ENCODE assay signal across 25 cellular contexts in genomic region chr1:93113127-93113526, GRCh38. TPM values are rescaled to one million over a fixed set of nuclear protein-coding genes. Genes with fewer than 3 reads are reported as not detected.
DNase-seq lines count a peak whose midpoint lies in the region; ATAC-seq and TF ChIP-seq lines count a peak whose summit lies in the region.
"Had no signal": no experiment of that assay in that cellular context is flagged by ENCODE, and none has a peak within 500 bp of the region (broad histone marks: within the 10 kb centered on the region; RNA-seq: fewer than 3 reads in every experiment).

No MANE protein-coding gene starts in this region.

- TF ChIP-seq CTCF in endodermal cell (conservative IDR thresholded peaks at IDR 0.05), result no peak
- no peak for TF ChIP-seq CTCF in osteocyte (IDR thresholded peaks at IDR 0.05)

- H3K9me3 ChIP-seq in endodermal cell (ENCODE audit: control insufficient read depth, low read length), result peaks cover 8% of the 10 kb centered on the region
- H3K9me3 ChIP-seq: SJSA1 had no signal

- 93 to 100% methylated on average over 3 of the region's 3 CpGs for WGBS in endodermal cell (ENCODE audit: insufficient coverage in 1 of 2, insufficient read length in 1 of 2), 2 experiments

- DNase-seq in T-helper 2 cell treated with Interferon-gamma antibody and Interleukin-4, amounts not matched to agents 5 μg/mL and 100 μg/mL, for 36 hours (ENCODE audit: low spot score), result no peak
- DNase-seq in T-helper 2 cell (no peak), HT1080 (ENCODE audit: low read depth) (peak; percentile 3), endodermal cell (no peak), osteocyte (ENCODE audit: extremely low spot score, unreplicated experiment) (no peak), mucosa of gallbladder (ENCODE audit: low spot score) (no peak)
- DNase-seq in stimulated activated CD4-positive, alpha-beta T cell treated with anti-CD3 and anti-CD28 coated beads, Interleukin-4, amount 100 ng/mL, for 24 hours, result no peak
- DNase-seq: ACHN; CD4-positive, alpha-beta T cell; COR-L47; DMS79; H7; IMR-90; MV-4-11; NCI-H1417; NCI-H1694 treated with DMSO at 0.1 percent for 48 hours; NCI-H2081 treated with DMSO at 0.1 percent for 48 hours; NCI-H2171 treated with DMSO at 0.1 percent for 48 hours; NCI-H524 treated with DMSO at 0.1 percent for 48 hours had no signal

- H3K27me3 ChIP-seq in endodermal cell (ENCODE audit: control insufficient read depth, insufficient read depth, low read length, poor library complexity, severe bottlenecking), result no peaks in the 10 kb centered on the region
- H3K27me3 ChIP-seq: BLaER1, SJSA1 had no signal

- ATAC-seq in activated T-helper 17 cell treated with anti-CD3 and anti-CD28 coated beads, Interleukin-2, amount 50 U/mL, for 72 hours (replicated peaks), result no peak
- ATAC-seq: Right ventricle myocardium inferior had no signal

- peak overlapping the region; percentile 39 for H3K27ac Mint-ChIP-seq in T-helper 2 cell treated with Interferon-gamma antibody and Interleukin-4, amounts not matched to agents 5 μg/mL and 100 μg/mL, for 36 hours
- H3K27ac Mint-ChIP-seq in endodermal cell, result peak overlapping the region; percentile 78
- H3K27ac Mint-ChIP-seq in osteocyte (ENCODE audit: unreplicated experiment), result peak overlapping the region; percentile 58
- no peak overlapping the region for H3K27ac Mint-ChIP-seq in activated T-helper 17 cell treated with anti-CD3 and anti-CD28 coated beads, Interleukin-2, amount 50 U/mL, for 72 hours
- H3K27ac Mint-ChIP-seq: CD4-positive, alpha-beta T cell had no signal

- no peak overlapping the region for H3K4me3 Mint-ChIP-seq in T-helper 2 cell treated with Interferon-gamma antibody and Interleukin-4, amounts not matched to agents 5 μg/mL and 100 μg/mL, for 36 hours
- no peak overlapping the region for H3K4me3 Mint-ChIP-seq in endodermal cell
- H3K4me3 Mint-ChIP-seq in osteocyte (ENCODE audit: unreplicated experiment), result no peak overlapping the region
- no peak overlapping the region for H3K4me3 Mint-ChIP-seq in activated T-helper 17 cell treated with anti-CD3 and anti-CD28 coated beads, Interleukin-2, amount 50 U/mL, for 72 hours
- H3K4me3 Mint-ChIP-seq: CD4-positive, alpha-beta T cell had no signal

- no peak overlapping the region for H3K27ac ChIP-seq in endodermal cell (ENCODE audit: low read depth, low read length)
- H3K27ac ChIP-seq: 22Rv1, BLaER1, HL-60, SJSA1 had no signal

- H3K9ac ChIP-seq in endodermal cell (ENCODE audit: extremely low read depth, low read length, poor library complexity, severe bottlenecking), result no peak overlapping the region
- H3K9ac ChIP-seq: BLaER1 had no signal

- no peak overlapping the region for H3K4me3 ChIP-seq in endodermal cell (ENCODE audit: low read length)
- H3K4me3 ChIP-seq: BLaER1, SJSA1 had no signal

- H3K9me3 Mint-ChIP-seq in T-helper 2 cell treated with Interferon-gamma antibody and Interleukin-4, amounts not matched to agents 5 μg/mL and 100 μg/mL, for 36 hours, result peaks cover 7% of the 10 kb centered on the region
- H3K9me3 Mint-ChIP-seq in endodermal cell (peaks cover 3% of the 10 kb centered on the region), osteocyte (ENCODE audit: unreplicated experiment) (peaks cover 7% of the 10 kb centered on the region)
- H3K9me3 Mint-ChIP-seq in activated T-helper 17 cell treated with anti-CD3 and anti-CD28 coated beads, Interleukin-2, amount 50 U/mL, for 72 hours, result no peaks in the 10 kb centered on the region
- H3K9me3 Mint-ChIP-seq: CD4-positive, alpha-beta T cell had no signal

- H3K36me3 Mint-ChIP-seq in T-helper 2 cell treated with Interferon-gamma antibody and Interleukin-4, amounts not matched to agents 5 μg/mL and 100 μg/mL, for 36 hours (ENCODE audit: low read depth), result peaks cover 48% of the 10 kb centered on the region
- H3K36me3 Mint-ChIP-seq in endodermal cell (ENCODE audit: low read depth) (peaks cover 49% of the 10 kb centered on the region), osteocyte (ENCODE audit: unreplicated experiment) (peaks cover 30% of the 10 kb centered on the region)
- peaks cover 88% of the 10 kb centered on the region for H3K36me3 Mint-ChIP-seq in activated T-helper 17 cell treated with anti-CD3 and anti-CD28 coated beads, Interleukin-2, amount 50 U/mL, for 72 hours (ENCODE audit: low read depth)

- H3K4me1 Mint-ChIP-seq in T-helper 2 cell treated with Interferon-gamma antibody and Interleukin-4, amounts not matched to agents 5 μg/mL and 100 μg/mL, for 36 hours (ENCODE audit: low read depth), result peaks cover 20% of the 10 kb centered on the region
- H3K4me1 Mint-ChIP-seq in endodermal cell (peaks cover 5% of the 10 kb centered on the region), osteocyte (ENCODE audit: unreplicated experiment) (peaks cover 15% of the 10 kb centered on the region)
- H3K4me1 Mint-ChIP-seq in activated T-helper 17 cell treated with anti-CD3 and anti-CD28 coated beads, Interleukin-2, amount 50 U/mL, for 72 hours, result peaks cover 11% of the 10 kb centered on the region

- H3K4me1 ChIP-seq in endodermal cell (ENCODE audit: control insufficient read depth, insufficient read depth, low read length), result no peaks in the 10 kb centered on the region
- H3K4me1 ChIP-seq: BLaER1, SJSA1 had no signal

- no peaks in the 10 kb centered on the region for H3K27me3 Mint-ChIP-seq in T-helper 2 cell treated with Interferon-gamma antibody and Interleukin-4, amounts not matched to agents 5 μg/mL and 100 μg/mL, for 36 hours (ENCODE audit: low read depth)
- H3K27me3 Mint-ChIP-seq in endodermal cell (ENCODE audit: insufficient read depth) (no peaks in the 10 kb centered on the region), osteocyte (ENCODE audit: unreplicated experiment) (no peaks in the 10 kb centered on the region)
- H3K27me3 Mint-ChIP-seq in activated T-helper 17 cell treated with anti-CD3 and anti-CD28 coated beads, Interleukin-2, amount 50 U/mL, for 72 hours, result no peaks in the 10 kb centered on the region
- H3K27me3 Mint-ChIP-seq: CD4-positive, alpha-beta T cell had no signal

- H3K36me3 ChIP-seq in endodermal cell (ENCODE audit: control insufficient read depth, insufficient read depth, low read length), result peaks cover 84% of the 10 kb centered on the region

RNA-seq across cellular contexts. Expression of gene MTF2, which starts 34.0 kb away (rescaled TPM):
- 16.1 and 18.4 TPM in 2 replicates for total RNA-seq in HT1080 (2014; rRNA removed; shearing (Covaris generic))
- polyA plus RNA-seq in HT1080 (2015; cell fraction: cytosol; rRNA removed), result 16.4 and 19.2 TPM in 2 replicates
- polyA plus RNA-seq in HT1080 (2015; cell fraction: nucleus; rRNA removed), result 29.8 and 32.1 TPM in 2 replicates
- total RNA-seq in endodermal cell, result 100 to 1,000 TPM in 1 of 2 donors, 10 to 100 TPM in 1; 85.0 to 103 TPM
- 59.7 TPM for polyA plus RNA-seq in endodermal cell (2013, experiment 1 of 2)
- 59.7 TPM for polyA plus RNA-seq in endodermal cell (2013, experiment 2 of 2)
- total RNA-seq in osteocyte, result 24.9 and 26.2 TPM in 2 replicates
- 24.3 TPM for total RNA-seq in mucosa of gallbladder
- total RNA-seq in activated T-helper 17 cell treated with anti-CD3 and anti-CD28 coated beads, Interleukin-2, amount 50 U/mL, for 72 hours, result 10 to 100 TPM; 50.0 to 58.5 TPM
